In the genomic region with DNA sequence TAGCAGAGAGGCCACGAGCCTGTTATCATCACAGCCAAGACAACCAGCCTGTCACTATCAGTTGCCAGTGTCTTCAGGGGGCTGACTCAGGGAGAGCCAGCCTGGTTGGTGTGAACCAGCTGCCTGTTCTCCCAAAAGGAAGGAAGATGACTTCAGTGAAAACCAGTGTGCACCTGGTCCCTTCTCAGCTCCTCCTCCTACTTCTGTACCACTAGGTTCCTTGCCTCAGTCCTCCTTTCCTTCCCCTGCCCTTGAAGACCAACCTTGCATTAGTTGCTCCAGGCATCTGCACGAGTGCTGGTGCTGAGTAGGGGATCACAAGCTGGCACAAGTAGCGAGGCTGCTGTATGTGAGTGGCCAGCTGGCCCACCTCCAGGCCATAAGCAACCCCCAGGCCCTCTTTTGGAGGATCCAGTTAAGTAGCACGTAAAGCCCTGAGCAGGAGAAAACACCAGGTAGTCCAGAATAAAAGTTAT, we compare ENCODE assay signal across 8 cellular contexts. TPM values are rescaled to one million over a fixed set of nuclear protein-coding genes. Genes with fewer than 3 reads are reported as not detected.
DNase-seq lines count a peak whose midpoint lies in the region; ATAC-seq and TF ChIP-seq lines count a peak whose summit lies in the region.
"Had no signal": no experiment of that assay in that cellular context is flagged by ENCODE, and none has a peak within 500 bp of the region (broad histone marks: within the 10 kb centered on the region; RNA-seq: fewer than 3 reads in every experiment).

No MANE protein-coding gene starts in this region.

- H3K79me2 ChIP-seq in HCT116 (ENCODE audit: insufficient read depth, low read length) = no peaks in the 10 kb centered on the region
- H3K79me2 ChIP-seq in neural progenitor cell (ENCODE audit: low read depth) = no peaks in the 10 kb centered on the region

- POLR2A ChIA-PET in HCT116 (lab: Charles Lee) = interaction anchor here (1.3 to 1.9 kb wide), 2 partner anchors 9 to 62 kb away, joined by 3 to 8 read pairs; a partner anchor contains a TSS

- peaks cover 16% of the 10 kb centered on the region for H3K36me3 Mint-ChIP-seq in neural progenitor cell

- CTCF ChIA-PET in HCT116 (lab: Charles Lee) = interaction anchor here (1.3 to 2.3 kb wide), 3 partner anchors 8 to 63 kb away, joined by 4 to 11 read pairs (median 7); a partner anchor contains a TSS

- H3K4me1 ChIP-seq in HCT116 (ENCODE audit: control insufficient read depth in 1 of 2, insufficient read depth in 2 of 2, low read length in 2 of 2) = peaks cover 13 to 21% of the 10 kb centered on the region in 2 experiments
- peaks cover 9% of the 10 kb centered on the region for H3K4me1 ChIP-seq in neural progenitor cell
- H3K4me1 ChIP-seq in uterus = no peaks in the 10 kb centered on the region

- H3K4me3 ChIP-seq in HCT116 (replicated peaks in 1 of 2; ENCODE audit: low read depth in 1 of 2, low read length in 2 of 2) = no peak overlapping the region
- no peak overlapping the region for H3K4me3 ChIP-seq in neural progenitor cell
- H3K4me3 ChIP-seq in uterus = no peak overlapping the region

- H4K20me1 ChIP-seq in HCT116 (ENCODE audit: insufficient read depth) (no peaks in the 10 kb centered on the region), neural progenitor cell (ENCODE audit: low read depth) (no peaks in the 10 kb centered on the region)

- no peak overlapping the region for H3K4me3 Mint-ChIP-seq in neural progenitor cell

- no peak for TF ChIP-seq RAD21 in HCT116 (IDR thresholded peaks at IDR 0.05; ENCODE audit: low read depth)

- peak overlapping the region; percentile 81 for H3K27ac Mint-ChIP-seq in neural progenitor cell

- no peaks in the 10 kb centered on the region for H3K27me3 ChIP-seq in HCT116 (ENCODE audit: insufficient read depth, low read length)
- H3K27me3 ChIP-seq in neural progenitor cell = no peaks in the 10 kb centered on the region
- H3K27me3 ChIP-seq in uterus = no peaks in the 10 kb centered on the region

- H3K27me3 Mint-ChIP-seq in neural progenitor cell (ENCODE audit: insufficient read depth, low read depth) = no peaks in the 10 kb centered on the region

- TF ChIP-seq CTCF in HCT116 (IDR thresholded peaks at IDR 0.05 in 2 of 3, conservative IDR thresholded peaks at IDR 0.05 in 1 of 3; ENCODE audit: borderline replicate concordance in 1 of 3, insufficient read depth in 1 of 3, low read depth in 2 of 3, low read length in 2 of 3) = no peak
- TF ChIP-seq CTCF in neural progenitor cell (IDR thresholded peaks at IDR 0.05) = no peak
- TF ChIP-seq CTCF in uterus (IDR thresholded peaks at IDR 0.05) = no peak

- DNase-seq in HCT116 (ENCODE audit: low read depth, low spot score) (no peak), RPMI8226 (peak; percentile 86), neural progenitor cell (ENCODE audit: low spot score) (no peak), uterus (no peak)
- DNase-seq in stimulated activated naive CD4-positive, alpha-beta T cell (lab: John Stamatoyannopoulos, UW) = no peak
- DNase-seq in activated CD4-positive, alpha-beta T cell treated with anti-CD3 and anti-CD28 coated beads, Interleukin-2, amount 50 U/mL, for 4 hours = no peak
- DNase-seq: central memory CD4-positive, alpha-beta T cell had no signal

- H3K9me3 ChIP-seq in HCT116 (ENCODE audit: control insufficient read depth in 1 of 2, insufficient read depth in 1 of 2, low read depth in 1 of 2, low read length in 2 of 2) = no peaks in the 10 kb centered on the region
- no peaks in the 10 kb centered on the region for H3K9me3 ChIP-seq in neural progenitor cell (ENCODE audit: low read depth)
- no peaks in the 10 kb centered on the region for H3K9me3 ChIP-seq in uterus

- RAD21 ChIA-PET in HCT116 (lab: Charles Lee; ENCODE audit: low non-redundant PET in 1 of 2, low total read pairs in 2 of 2, uncharacterized antibody in 2 of 2, unreplicated experiment in 2 of 2) = interaction anchor here in 1 of 2 experiments (0.8 to 1.4 kb wide), 2 partner anchors 59 to 61 kb away, joined by 3 read pairs; a partner anchor contains a TSS

- H3K9me2 ChIP-seq in HCT116 (ENCODE audit: insufficient read depth) = no peaks in the 10 kb centered on the region

- TF ChIP-seq POLR2A in GM18526 (IDR thresholded peaks at IDR 0.05; ENCODE audit: extremely low read depth, insufficient read length) = peak; percentile 55
- no peak for TF ChIP-seq POLR2A in HCT116 (IDR thresholded peaks at IDR 0.05; ENCODE audit: borderline replicate concordance, extremely low read depth, insufficient read depth, insufficient read length)
- no peak for TF ChIP-seq POLR2A in uterus (IDR thresholded peaks at IDR 0.05)

- peak; percentile 21; the same call in 1 of the 2 replicates for ATAC-seq in HCT116

- BruUV-seq in HCT116 (replicated peaks; lab: Mats Ljungman, UMichigan) = no TSS peak

- H2AFZ ChIP-seq in HCT116 (ENCODE audit: low read depth, low read length, poor library complexity, severe bottlenecking) = no peak overlapping the region
- H2AFZ ChIP-seq in neural progenitor cell (replicated peaks) = no peak overlapping the region

- peaks cover 9% of the 10 kb centered on the region for H3K4me1 Mint-ChIP-seq in neural progenitor cell

- no peaks in the 10 kb centered on the region for H3K9me3 Mint-ChIP-seq in neural progenitor cell

- H3F3A ChIP-seq in neural progenitor cell (ENCODE audit: low read depth) = peaks cover 20% of the 10 kb centered on the region

- intact Hi-C loops in HCT116 (cut with micrococcal nuclease) = no loop called here
- intact Hi-C loops in uterus (cut with DNase I; ENCODE audit: low total_unique reads) = no loop called here

- no peak overlapping the region for H3K9ac ChIP-seq in HCT116 (ENCODE audit: low read length)
- no peak overlapping the region for H3K9ac ChIP-seq in neural progenitor cell

- no peak overlapping the region for H3K27ac ChIP-seq in HCT116 (ENCODE audit: low read depth, low read length)
- H3K27ac ChIP-seq in neural progenitor cell = peak overlapping the region; percentile 31
- H3K27ac ChIP-seq in uterus = no peak overlapping the region

- peaks cover 21 to 26% of the 10 kb centered on the region in 2 experiments for H3K36me3 ChIP-seq in HCT116 (ENCODE audit: control insufficient read depth in 1 of 2, insufficient read depth in 2 of 2, low read length in 2 of 2)
- no peaks in the 10 kb centered on the region for H3K36me3 ChIP-seq in neural progenitor cell
- H3K36me3 ChIP-seq in uterus = no peaks in the 10 kb centered on the region

- H3K4me2 ChIP-seq in HCT116 (ENCODE audit: low read length) (peak overlapping the region; percentile 31; the same call in 1 of the 2 replicates), neural progenitor cell (no peak overlapping the region)

TF ChIP-seq in HCT116, 20 proteins besides CTCF, POLR2A, EP300 and RAD21:
- no peak for TF ChIP-seq CBX3 (IDR thresholded peaks at IDR 0.05; ENCODE audit: low read depth)
- TF ChIP-seq, protein P1, sequence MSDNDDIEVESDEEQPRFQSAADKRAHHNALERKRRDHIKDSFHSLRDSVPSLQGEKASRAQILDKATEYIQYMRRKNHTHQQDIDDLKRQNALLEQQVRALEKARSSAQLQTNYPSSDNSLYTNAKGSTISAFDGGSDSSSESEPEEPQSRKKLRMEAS (IDR thresholded peaks at IDR 0.05) = no peak
- TF ChIP-seq, protein P2, sequence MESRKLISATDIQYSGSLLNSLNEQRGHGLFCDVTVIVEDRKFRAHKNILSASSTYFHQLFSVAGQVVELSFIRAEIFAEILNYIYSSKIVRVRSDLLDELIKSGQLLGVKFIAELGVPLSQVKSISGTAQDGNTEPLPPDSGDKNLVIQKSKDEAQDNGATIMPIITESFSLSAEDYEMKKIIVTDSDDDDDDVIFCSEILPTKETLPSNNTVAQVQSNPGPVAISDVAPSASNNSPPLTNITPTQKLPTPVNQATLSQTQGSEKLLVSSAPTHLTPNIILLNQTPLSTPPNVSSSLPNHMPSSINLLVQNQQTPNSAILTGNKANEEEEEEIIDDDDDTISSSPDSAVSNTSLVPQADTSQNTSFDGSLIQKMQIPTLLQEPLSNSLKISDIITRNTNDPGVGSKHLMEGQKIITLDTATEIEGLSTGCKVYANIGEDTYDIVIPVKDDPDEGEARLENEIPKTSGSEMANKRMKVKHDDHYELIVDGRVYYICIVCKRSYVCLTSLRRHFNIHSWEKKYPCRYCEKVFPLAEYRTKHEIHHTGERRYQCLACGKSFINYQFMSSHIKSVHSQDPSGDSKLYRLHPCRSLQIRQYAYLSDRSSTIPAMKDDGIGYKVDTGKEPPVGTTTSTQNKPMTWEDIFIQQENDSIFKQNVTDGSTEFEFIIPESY (IDR thresholded peaks at IDR 0.05; ENCODE audit: extremely low read depth, insufficient replicate concordance, low read length) = no peak

RNA-seq across cellular contexts. Expression of a gene that starts 8.5 kb away (rescaled TPM):
- total RNA-seq in HCT116 (2021; ENCODE audit: unreplicated experiment) (139 TPM), neural progenitor cell (ENCODE audit: low replicate concordance) (45.7 and 74.9 TPM in 2 replicates), uterus (10 to 100 TPM in 3 of 4 donors, 1 to 10 TPM in 1; 7.9 to 39.4 (median 23.9) TPM)
- polyA plus RNA-seq in HCT116 (2012) = 181 and 186 TPM in 2 replicates

RNA-seq across cellular contexts. Expression of a gene that starts 8.8 kb away (rescaled TPM):
- total RNA-seq in HCT116 (2021; ENCODE audit: unreplicated experiment) (38.5 TPM), neural progenitor cell (ENCODE audit: low replicate concordance) (23.6 and 38.3 TPM in 2 replicates), uterus (10 to 100 TPM; 12.6 to 72.7 (median 46.3) TPM)
- polyA plus RNA-seq in HCT116 (2012) = 19.2 and 19.3 TPM in 2 replicates

RNA-seq across cellular contexts. Expression of a gene that starts 40.5 kb away (rescaled TPM):
- total RNA-seq in HCT116 (2021; ENCODE audit: unreplicated experiment) (24.3 TPM), neural progenitor cell (ENCODE audit: low replicate concordance) (22.8 and 23.7 TPM in 2 replicates), uterus (10 to 100 TPM in 1 of 4 donors, 1 to 10 TPM in 3; 2.8 to 16.5 (median 5.0) TPM)
- 15.4 and 18.2 TPM in 2 replicates for polyA plus RNA-seq in HCT116 (2012)

RNA-seq across cellular contexts. Expression of a gene that starts 41.1 kb away (rescaled TPM):
- 20.9 TPM for total RNA-seq in HCT116 (2021; ENCODE audit: unreplicated experiment)
- polyA plus RNA-seq in HCT116 (2012) = 23.7 and 24.1 TPM in 2 replicates
- 12.8 and 19.6 TPM in 2 replicates for total RNA-seq in neural progenitor cell (ENCODE audit: low replicate concordance)
- total RNA-seq in uterus = 10 to 100 TPM in 3 of 4 donors, 1 to 10 TPM in 1; 9.7 to 60.7 (median 27.6) TPM

RNA-seq across cellular contexts. Expression of a gene that starts 51.1 kb away (rescaled TPM):
- 47.9 TPM for total RNA-seq in HCT116 (2021; ENCODE audit: unreplicated experiment)
- 51.7 and 52.4 TPM in 2 replicates for polyA plus RNA-seq in HCT116 (2012)
- total RNA-seq in neural progenitor cell (ENCODE audit: low replicate concordance) = 15.8 and 21.3 TPM in 2 replicates
- 10 to 100 TPM in 3 of 4 donors, 1 to 10 TPM in 1; 6.9 to 50.0 (median 35.1) TPM for total RNA-seq in uterus
